19 cellular contexts compared by ENCODE assay signal in the genomic region with DNA sequence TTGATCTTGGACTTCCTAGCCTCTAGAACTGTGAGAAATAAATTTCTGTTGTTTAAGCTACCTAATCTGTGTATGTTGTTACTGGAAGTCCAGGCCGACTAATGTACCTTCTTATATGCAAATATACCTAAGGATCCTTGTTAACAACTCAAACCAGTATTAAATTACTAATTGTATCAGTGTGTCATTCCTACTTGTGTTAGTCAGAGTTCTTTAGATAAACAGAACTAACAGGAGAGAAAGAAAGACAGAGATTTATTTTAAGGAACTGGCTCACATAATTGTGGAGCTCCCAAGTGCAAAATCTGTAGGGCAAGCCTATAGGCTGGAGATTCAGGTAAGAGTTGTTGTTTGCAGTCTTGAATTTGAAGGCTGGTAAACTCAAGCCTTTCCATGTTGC.
"Had no signal": no experiment of that assay in that cellular context is flagged by ENCODE, and none has a peak within 500 bp of the region (broad histone marks: within the 10 kb centered on the region; RNA-seq: fewer than 3 reads in every experiment).

No MANE protein-coding gene starts in this region.

- H3K4me1 ChIP-seq: gastrocnemius medialis, lower lobe of right lung, neural progenitor cell had no signal

- H3K27me3 ChIP-seq: cardiac muscle cell, gastrocnemius medialis, neural progenitor cell, tibial artery had no signal

- H3K4me2 ChIP-seq: neural progenitor cell had no signal

- H3K9ac ChIP-seq: neural progenitor cell had no signal

- H3K36me3 ChIP-seq: cardiac muscle cell, gastrocnemius medialis, lower lobe of right lung, neural progenitor cell, tibial artery had no signal

- H3K4me3 ChIP-seq: cardiac muscle cell, gastrocnemius medialis, lower lobe of right lung, neural progenitor cell, tibial artery had no signal

- DNase-seq: activated CD4-positive, alpha-beta T cell treated with anti-CD3 and anti-CD28 coated beads, Interleukin-2, amount 10 ng/mL, durations not matched to agents 24 days and 14 days; activated CD8-positive, alpha-beta memory T cell treated with anti-CD3 and anti-CD28 coated beads, Interleukin-2, amount 10 ng/mL, durations not matched to agents 7 days and 5 days; activated CD8-positive, alpha-beta T cell treated with anti-CD3 and anti-CD28 coated beads for 36 hours; activated gamma-delta T cell; activated naive CD4-positive, alpha-beta T cell treated with anti-CD3 and anti-CD28 coated beads, Interleukin-2, amount 50 U/mL, for 16 hours; activated T-cell treated with anti-CD3 and anti-CD28 coated beads for 4 hours; erythroblast; gastrocnemius medialis; head of caudate nucleus; islet precursor cell; lower lobe of right lung; naive thymus-derived CD8-positive, alpha-beta T cell; retina; stimulated activated naive CD8-positive, alpha-beta T cell treated with anti-CD3 and anti-CD28 coated beads, Interleukin-15, amount 100 ng/mL, for 72 hours; T-cell; tibial artery had no signal

- H3K27ac ChIP-seq: cardiac muscle cell, gastrocnemius medialis, lower lobe of right lung, neural progenitor cell, VCaP had no signal

- H3K9me3 ChIP-seq: gastrocnemius medialis, lower lobe of right lung had no signal
